10 cellular contexts compared by ENCODE assay signal in genomic region chr16:68936729-68937631, GRCh38.
DNase-seq lines count a peak whose midpoint lies in the region; ATAC-seq and TF ChIP-seq lines count a peak whose summit lies in the region.
"Had no signal": no experiment of that assay in that cellular context is flagged by ENCODE, and none has a peak within 500 bp of the region (broad histone marks: within the 10 kb centered on the region; RNA-seq: fewer than 3 reads in every experiment).

No MANE protein-coding gene starts in this region.

- H3K4me3 ChIP-seq in GM12865 (ENCODE audit: low read depth, low read length) (no peak overlapping the region), trophoblast cell (ENCODE audit: low read depth, low read length) (no peak overlapping the region), gastrocnemius medialis (no peak overlapping the region), body of pancreas (no peak overlapping the region)

- H3K9me3 ChIP-seq in trophoblast cell (ENCODE audit: insufficient read depth, low read depth, low read length) = no peaks in the 10 kb centered on the region
- no peaks in the 10 kb centered on the region for H3K9me3 ChIP-seq in gastrocnemius medialis
- no peaks in the 10 kb centered on the region for H3K9me3 ChIP-seq in body of pancreas

- H2BK12ac ChIP-seq in trophoblast cell (ENCODE audit: low read length) = no peak overlapping the region

- WGBS in trophoblast cell (ENCODE audit: extremely low coverage, insufficient coverage, insufficient read length) = no CpG with 5 or more reads among the region's 2 CpGs
- WGBS in body of pancreas, 2 donors = 68 to 70% methylated on average over 2 of the region's 2 CpGs

- H3K4me1 ChIP-seq in trophoblast cell (ENCODE audit: control insufficient read depth in 1 of 2, insufficient read depth in 2 of 2, low read length in 2 of 2) (no peaks in the 10 kb centered on the region), gastrocnemius medialis (no peaks in the 10 kb centered on the region), body of pancreas (peaks cover 5% of the 10 kb centered on the region)

- H3K18ac ChIP-seq in trophoblast cell (ENCODE audit: low read length) = no peak overlapping the region

- TF ChIP-seq POLR2A in gastrocnemius medialis (IDR thresholded peaks at IDR 0.05) (no peak), body of pancreas (IDR thresholded peaks at IDR 0.05) (no peak)

- no peaks in the 10 kb centered on the region for H3K79me2 ChIP-seq in trophoblast cell (ENCODE audit: control insufficient read depth, insufficient read depth, low read length, poor library complexity)

- intact Hi-C loops in gastrocnemius medialis (cut with DNase I; ENCODE audit: low total_unique reads) (no loop called here), body of pancreas (cut with DNase I) (no loop called here)

- ATAC-seq in gastrocnemius medialis = no peak
- ATAC-seq in body of pancreas = no peak

- no peak overlapping the region for H2BK5ac ChIP-seq in trophoblast cell (ENCODE audit: low read depth, low read length, poor library complexity)

- H3K4me3 Mint-ChIP-seq in chondrocyte (ENCODE audit: unreplicated experiment) = no peak overlapping the region
- H3K4me3 Mint-ChIP-seq in immature natural killer cell = no peak overlapping the region

- no peak for TF ChIP-seq CTCF in GM12865 (IDR thresholded peaks at IDR 0.05; ENCODE audit: insufficient read depth, low read depth, low read length, missing control alignments)
- TF ChIP-seq CTCF in chondrocyte (IDR thresholded peaks at IDR 0.05) = no peak
- no peak for TF ChIP-seq CTCF in gastrocnemius medialis (IDR thresholded peaks at IDR 0.05 in 4 of 5, conservative IDR thresholded peaks at IDR 0.05 in 1 of 5)
- TF ChIP-seq CTCF in body of pancreas (IDR thresholded peaks at IDR 0.05) = no peak

- DNase-seq in GM12865 (ENCODE audit: low read depth) = peak; percentile 29
- peak; percentile 2 for DNase-seq in NCI-H2107 (lab: John Stamatoyannopoulos, UW)
- no peak for DNase-seq in chondrocyte (ENCODE audit: low spot score)
- DNase-seq in trophoblast cell = peak; percentile 35 to 79
- no peak for DNase-seq in gastrocnemius medialis
- no peak for DNase-seq in body of pancreas
- no peak for DNase-seq in activated CD4-positive, CD25-positive, alpha-beta regulatory T cell (lab: John Stamatoyannopoulos, UW)
- no peak for DNase-seq in immature natural killer cell
- DNase-seq: activated naive CD4-positive, alpha-beta T cell treated with Interleukin-2 at 50 U/mL for 16 hours; stimulated activated CD4-positive, alpha-beta T cell treated with anti-CD3 and anti-CD28 coated beads, Interleukin-2, amount 100 ng/mL, for 24 hours had no signal

- H3K27ac Mint-ChIP-seq in chondrocyte (ENCODE audit: unreplicated experiment) = peak overlapping the region; percentile 90
- H3K27ac Mint-ChIP-seq in immature natural killer cell = no peak overlapping the region

- no peak overlapping the region for H4K91ac ChIP-seq in trophoblast cell (ENCODE audit: low read depth, low read length)

- H2AK5ac ChIP-seq in trophoblast cell (ENCODE audit: low read length) = no peak overlapping the region

- H4K8ac ChIP-seq in trophoblast cell (ENCODE audit: low read depth, low read length) = no peak overlapping the region

- H3K36me3 ChIP-seq in trophoblast cell (ENCODE audit: control insufficient read depth in 1 of 2, insufficient read depth in 2 of 2, low read length in 2 of 2) (no peaks in the 10 kb centered on the region), gastrocnemius medialis (peaks cover 3 to 10% of the 10 kb centered on the region in 2 donors), body of pancreas (replicated peaks in 1 of 2; ENCODE audit: insufficient read depth in 1 of 2, low read depth in 2 of 2) (no peaks in the 10 kb centered on the region)

- no peak overlapping the region for H3K4ac ChIP-seq in trophoblast cell (ENCODE audit: low read depth, low read length)

- in situ Hi-C loops in gastrocnemius medialis (cut with MboI; ENCODE audit: low sequenced_read_pairs in 4 of 4) = no loop called here

- H3K27ac ChIP-seq in trophoblast cell (ENCODE audit: low read depth, low read length) (no peak overlapping the region), gastrocnemius medialis (no peak overlapping the region), body of pancreas (no peak overlapping the region)

- no peaks in the 10 kb centered on the region for H3K79me1 ChIP-seq in trophoblast cell (ENCODE audit: low read length)

- H3K36me3 Mint-ChIP-seq in chondrocyte (ENCODE audit: low read depth) (peaks cover 2% of the 10 kb centered on the region), immature natural killer cell (peaks cover 22 to 45% (median 22%) of the 10 kb centered on the region in 3 donors)

- H3K27me3 ChIP-seq in trophoblast cell (ENCODE audit: insufficient read depth, low read length) (no peaks in the 10 kb centered on the region), gastrocnemius medialis (no peaks in the 10 kb centered on the region), body of pancreas (no peaks in the 10 kb centered on the region)

- no peak overlapping the region for H3K23ac ChIP-seq in trophoblast cell (ENCODE audit: low read length)

- H3K27me3 Mint-ChIP-seq in chondrocyte (ENCODE audit: low read depth) (no peaks in the 10 kb centered on the region), immature natural killer cell (ENCODE audit: low read depth in 3 of 3) (no peaks in the 10 kb centered on the region)

- H3K14ac ChIP-seq in trophoblast cell (ENCODE audit: low read length) = no peak overlapping the region

- H2BK120ac ChIP-seq in trophoblast cell (ENCODE audit: insufficient read depth, low read length, poor library complexity) = no peak overlapping the region

- no peak overlapping the region for H3K9ac ChIP-seq in trophoblast cell (ENCODE audit: low read length)

- no peak overlapping the region for H3K4me2 ChIP-seq in trophoblast cell (ENCODE audit: low read length)

- H3K9me3 Mint-ChIP-seq in chondrocyte (ENCODE audit: low read depth) (no peaks in the 10 kb centered on the region), immature natural killer cell (no peaks in the 10 kb centered on the region)

- H3K4me1 Mint-ChIP-seq in chondrocyte (ENCODE audit: low read depth) (peaks cover 16% of the 10 kb centered on the region), immature natural killer cell (no peaks in the 10 kb centered on the region)

- no peak overlapping the region for H2AFZ ChIP-seq in trophoblast cell (ENCODE audit: insufficient read depth, low read length, poor library complexity)

- no peak overlapping the region for H4K12ac ChIP-seq in trophoblast cell (ENCODE audit: low read depth, low read length)

Comparison
In these comparisons a context has a peak if more than half of its experiments do, and no peak if none do; other contexts are left out.
1. DNase-seq: peak in GM12865 (single experiment), NCI-H2107 (single experiment) and trophoblast cell (2 of 2); none in chondrocyte (single experiment), gastrocnemius medialis (0 of 2), body of pancreas (0 of 4), activated CD4-positive, CD25-positive, alpha-beta regulatory T cell (0 of 4) and immature natural killer cell (0 of 3).